1 cellular context compared by ENCODE assay signal in the genomic region with DNA sequence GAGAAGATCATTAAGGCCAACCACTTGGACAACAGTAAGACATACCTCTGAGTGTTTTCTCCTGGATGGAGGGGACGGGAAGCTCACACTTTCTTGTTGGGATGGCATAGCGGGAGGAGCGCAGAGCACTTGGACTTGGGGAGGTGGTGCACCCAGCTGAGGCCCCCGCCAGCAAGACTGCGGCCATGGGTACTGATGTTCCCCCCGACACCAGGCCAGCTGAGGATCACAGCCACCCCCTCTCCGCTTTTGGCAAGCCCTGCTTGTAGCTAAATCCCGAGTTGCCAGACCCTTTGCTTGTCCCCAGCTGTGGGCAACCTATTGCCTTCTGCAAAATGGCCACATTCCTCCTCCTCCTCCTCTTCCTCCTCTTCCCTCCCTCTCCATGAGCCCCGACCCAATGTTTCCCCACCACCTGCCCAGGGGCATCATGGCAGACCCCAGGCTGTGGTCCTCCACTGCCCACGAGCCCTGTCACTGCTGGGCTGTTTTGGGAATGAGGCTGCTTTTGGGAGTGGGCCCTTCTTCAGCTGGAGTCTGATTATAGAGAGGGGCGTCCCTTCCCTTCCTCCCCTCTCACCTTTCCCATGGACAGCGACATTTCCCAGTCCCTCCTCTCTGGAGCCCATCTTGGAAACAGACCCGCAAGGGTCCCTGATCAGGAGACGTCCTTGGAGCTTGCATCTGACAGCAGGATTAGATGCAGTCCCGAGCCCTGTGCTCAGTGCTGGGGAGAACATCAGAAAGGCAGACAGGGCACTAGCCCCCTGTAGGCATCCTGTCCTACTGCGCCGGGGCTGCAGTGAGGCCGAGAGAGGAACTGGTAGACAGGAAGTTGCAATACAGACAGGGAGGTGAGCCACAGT.
TF ChIP-seq lines count a peak whose summit lies in the region.

No MANE protein-coding gene starts in this region.

TF ChIP-seq in H1, 55 proteins besides CTCF, POLR2A, EP300 and RAD21:
- TF ChIP-seq TAF1 (IDR thresholded peaks at IDR 0.05; ENCODE audit: low read depth, low read length) (no peak), CBX5 (IDR thresholded peaks at IDR 0.05; ENCODE audit: low read depth, low read length) (no peak), BRCA1 (IDR thresholded peaks at IDR 0.05; ENCODE audit: low read depth, low read length) (no peak), SP4 (IDR thresholded peaks at IDR 0.05; ENCODE audit: low read length) (no peak), SIRT6 (IDR thresholded peaks at IDR 0.05; ENCODE audit: low read length) (no peak), HDAC6 (IDR thresholded peaks at IDR 0.05; ENCODE audit: low read depth, low read length) (no peak), KDM5A (IDR thresholded peaks at IDR 0.05; ENCODE audit: low read length) (no peak)
